2 cellular contexts compared by ENCODE assay signal in genomic region chr20:15616626-15617025, GRCh38.
TF ChIP-seq lines count a peak whose summit lies in the region.

No MANE protein-coding gene starts in this region.

TF ChIP-seq in SK-N-SH treated with all-trans-retinoic acid at 6 μM for 48 hours, 23 proteins besides CTCF, POLR2A, EP300 and RAD21 (continued from another document):
- no peak for TF ChIP-seq TSHZ2 (CRISPR knock-in tag; IDR thresholded peaks at IDR 0.05)
- TF ChIP-seq ISL1 (CRISPR knock-in tag; IDR thresholded peaks at IDR 0.05): no peak
- no peak for TF ChIP-seq ZC3H10 (CRISPR knock-in tag; IDR thresholded peaks at IDR 0.05)
- no peak for TF ChIP-seq SNAI2 (CRISPR knock-in tag; IDR thresholded peaks at IDR 0.05)
- TF ChIP-seq TOX (CRISPR knock-in tag; IDR thresholded peaks at IDR 0.05; ENCODE audit: borderline replicate concordance): no peak
TF ChIP-seq in SK-N-SH treated with all-trans-retinoic acid at 6 μM for 48 hours: peak in this region for 0.

TF ChIP-seq in SK-N-SH, 30 proteins besides CTCF, POLR2A, EP300 and RAD21 (continued from another document):
- TF ChIP-seq PBX3 (IDR thresholded peaks at IDR 0.05): no peak
- no peak for TF ChIP-seq MAX (IDR thresholded peaks at IDR 0.05; ENCODE audit: low read depth)
- no peak for TF ChIP-seq ZBTB33 (IDR thresholded peaks at IDR 0.05; ENCODE audit: borderline replicate concordance, low read depth)
- TF ChIP-seq NRF1 (IDR thresholded peaks at IDR 0.05; ENCODE audit: low read depth, low read length): no peak
- TF ChIP-seq CHD2 (IDR thresholded peaks at IDR 0.05; ENCODE audit: low read length, partially characterized antibody): no peak
- no peak for TF ChIP-seq GABPA (IDR thresholded peaks at IDR 0.05; ENCODE audit: low read depth)
- no peak for TF ChIP-seq FOXJ3 (CRISPR knock-in tag; IDR thresholded peaks at IDR 0.05)
